In the genomic region with DNA sequence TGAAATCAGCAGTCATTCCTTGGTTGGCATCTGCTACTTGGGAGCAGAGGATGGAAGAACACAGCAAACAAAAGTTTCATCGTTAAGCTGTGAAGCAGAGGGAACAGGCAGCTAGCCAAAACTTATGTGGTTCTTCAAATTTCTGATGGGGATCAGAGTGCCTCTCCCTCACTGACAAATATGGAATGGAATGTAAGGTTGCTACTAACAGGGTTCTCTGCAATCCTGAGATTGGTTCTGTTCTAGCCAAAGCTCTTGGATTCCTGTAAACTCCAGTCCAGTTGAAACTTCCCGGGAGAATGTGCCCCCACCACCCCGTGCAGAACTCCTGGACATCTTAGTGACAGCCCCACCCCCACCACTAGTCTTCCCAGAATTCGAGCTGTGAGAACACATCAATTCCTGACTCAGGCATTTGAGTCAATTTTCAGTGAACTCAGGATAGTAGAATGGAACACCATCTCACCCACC, we compare ENCODE assay signal across 10 cellular contexts. TPM values are rescaled to one million over a fixed set of nuclear protein-coding genes. Genes with fewer than 3 reads are reported as not detected.
DNase-seq lines count a peak whose midpoint lies in the region; ATAC-seq and TF ChIP-seq lines count a peak whose summit lies in the region.
"Had no signal": no experiment of that assay in that cellular context is flagged by ENCODE, and none has a peak within 500 bp of the region (broad histone marks: within the 10 kb centered on the region; RNA-seq: fewer than 3 reads in every experiment).

No MANE protein-coding gene starts in this region.

- no peak overlapping the region for H3K4me3 ChIP-seq in Peyer's patch
- H3K4me3 ChIP-seq in osteoblast (ENCODE audit: insufficient read depth, low read length), result no peak overlapping the region

- no peaks in the 10 kb centered on the region for H4K20me1 ChIP-seq in osteoblast (ENCODE audit: insufficient read depth, low read length)

- H3K4me1 ChIP-seq in Peyer's patch, result no peaks in the 10 kb centered on the region
- peaks cover 41% of the 10 kb centered on the region for H3K4me1 ChIP-seq in osteoblast (ENCODE audit: insufficient read depth, low read length)

- in situ Hi-C loops in ACHN (cut with HindIII; ENCODE audit: low pct_ligation_motif_present, low pct_unique_long_range_greater_than_20kb, low sequenced_read_pairs), result no loop called here

- H3K36me3 ChIP-seq in Peyer's patch, result no peaks in the 10 kb centered on the region
- H3K36me3 ChIP-seq in osteoblast (ENCODE audit: insufficient read depth, low read length), result no peaks in the 10 kb centered on the region

- peak overlapping the region in 3 of 4 donors; percentile 58 to 82 (median 62) for H3K27ac ChIP-seq in Peyer's patch
- H3K27ac ChIP-seq in osteoblast (ENCODE audit: low read depth, low read length), result peak overlapping the region; percentile 94

- TF ChIP-seq CTCF in Peyer's patch (IDR thresholded peaks at IDR 0.05) (no peak), osteoblast (IDR thresholded peaks at IDR 0.05; ENCODE audit: extremely low read depth, low read depth, low read length) (no peak), CD14-positive monocyte (IDR thresholded peaks at IDR 0.05) (no peak)

- no peaks in the 10 kb centered on the region for H3K79me2 ChIP-seq in osteoblast (ENCODE audit: insufficient read depth, low read length)

- intact Hi-C loops in CD14-positive monocyte (cut with micrococcal nuclease), result no loop called here

- peaks cover 0 to 1% (median 0%) of the 10 kb centered on the region in 3 donors for H3K27me3 Mint-ChIP-seq in CD14-positive monocyte (ENCODE audit: low read depth in 3 of 3)
- H3K27me3 Mint-ChIP-seq: brain had no signal

- DNase-seq in ACHN (peak; percentile 94), Peyer's patch (peak in 2 of 3 donors; percentile 27 to 79), fibroblast of peridontal ligament (ENCODE audit: extremely low read depth) (peak; percentile 99), osteoblast (ENCODE audit: insufficient read length, low spot score, missing footprints) (peak; percentile 86), GF-D8 (lab: John Stamatoyannopoulos, UW) (no peak), CD14-positive monocyte (ENCODE audit: low spot score) (no peak)
- no peak for DNase-seq in activated CD4-positive, alpha-beta T cell treated with anti-CD3 and anti-CD28 coated beads, Interleukin-2, amount 50 U/mL, for 4 hours

- no peak overlapping the region for H2AFZ ChIP-seq in osteoblast (ENCODE audit: low read length)

- no peaks in the 10 kb centered on the region for H3K9me3 ChIP-seq in Peyer's patch
- no peaks in the 10 kb centered on the region for H3K9me3 ChIP-seq in osteoblast (ENCODE audit: low read depth, low read length)

- peaks cover 0 to 2% (median 0%) of the 10 kb centered on the region in 7 donors for H3K9me3 Mint-ChIP-seq in CD14-positive monocyte
- H3K9me3 Mint-ChIP-seq: brain; T-helper 1 cell treated with Interleukin-12 subunit alpha and Interleukin-12 subunit beta and Interleukin-4 antibody, amounts not matched to agents 30 μg/mL and 1 μg/mL, for 36 hours had no signal

- H3K4me2 ChIP-seq in osteoblast (ENCODE audit: insufficient read depth, low read length), result peak overlapping the region; percentile 57

- H3K4me3 Mint-ChIP-seq in CD14-positive monocyte, result no peak overlapping the region
- H3K4me3 Mint-ChIP-seq: brain; T-helper 1 cell treated with Interleukin-12 subunit alpha and Interleukin-12 subunit beta and Interleukin-4 antibody, amounts not matched to agents 30 μg/mL and 1 μg/mL, for 36 hours had no signal

- no peaks in the 10 kb centered on the region for H3K36me3 Mint-ChIP-seq in CD14-positive monocyte
- H3K36me3 Mint-ChIP-seq: brain had no signal

- peaks cover 2% of the 10 kb centered on the region for H3K4me1 Mint-ChIP-seq in CD14-positive monocyte

- ATAC-seq in GM21825 (IDR thresholded peaks at IDR 0.05; ENCODE audit: unreplicated experiment), result no peak

- TF ChIP-seq POLR2A in Peyer's patch (IDR thresholded peaks at IDR 0.05), result no peak

- H3K27ac Mint-ChIP-seq in CD14-positive monocyte, result no peak overlapping the region
- H3K27ac Mint-ChIP-seq: T-helper 1 cell treated with Interleukin-12 subunit alpha and Interleukin-12 subunit beta and Interleukin-4 antibody, amounts not matched to agents 30 μg/mL and 1 μg/mL, for 36 hours had no signal

- H3K27me3 ChIP-seq in Peyer's patch (no peaks in the 10 kb centered on the region), osteoblast (ENCODE audit: insufficient read depth, low read length) (no peaks in the 10 kb centered on the region)

RNA-seq across cellular contexts. Expression of a gene that starts 55.9 kb away (rescaled TPM):
- total RNA-seq in Peyer's patch, result 10 to 100 TPM in 3 of 4 donors, 1 to 10 TPM in 1; 6.0 to 66.0 (median 12.5) TPM
- 96.4 and 107 TPM in 2 replicates for total RNA-seq in osteoblast
- under 1 TPM in 1 of 2 donors, not detected in 1; 0.08 TPM for polyA plus RNA-seq in CD14-positive monocyte

Comparison
In these comparisons a context has a peak if more than half of its experiments do, and no peak if none do; other contexts are left out.
1. DNase-seq: peak in ACHN (single experiment), Peyer's patch (2 of 3), fibroblast of peridontal ligament (single experiment) and osteoblast (single experiment); none in GF-D8 (single experiment), CD14-positive monocyte (single experiment) and activated CD4-positive, alpha-beta T cell treated with anti-CD3 and anti-CD28 coated beads, Interleukin-2, amount 50 U/mL, for 4 hours (0 of 2).